15 cellular contexts compared by ENCODE assay signal in genomic region chr3:161879470-161879869, GRCh38.
DNase-seq lines count a peak whose midpoint lies in the region; ATAC-seq and TF ChIP-seq lines count a peak whose summit lies in the region.
"Had no signal": no experiment of that assay in that cellular context is flagged by ENCODE, and none has a peak within 500 bp of the region (broad histone marks: within the 10 kb centered on the region; RNA-seq: fewer than 3 reads in every experiment).

No MANE protein-coding gene starts in this region.

- H4K20me1 ChIP-seq in SU-DHL-6 (ENCODE audit: low read depth, low read length) = no peaks in the 10 kb centered on the region
- H4K20me1 ChIP-seq: BLaER1 had no signal

- no peak overlapping the region for H3K9ac ChIP-seq in SU-DHL-6 (ENCODE audit: low read length)
- H3K9ac ChIP-seq: BLaER1 had no signal

- DNase-seq in AG10803 (ENCODE audit: low read depth) (peak; percentile 6), medulla oblongata (ENCODE audit: extremely low spot score) (no peak)
- DNase-seq in stimulated activated CD4-positive, alpha-beta T cell treated with anti-CD3 and anti-CD28 coated beads, Interleukin-2, amount 100 ng/mL, for 48 hours = no peak
- DNase-seq: EL, NCI-H146, NCI-H2081 treated with DMSO at 0.1 percent for 48 hours, Right ventricle myocardium superior had no signal

- peak overlapping the region; percentile 47 for H2AFZ ChIP-seq in SU-DHL-6 (ENCODE audit: low read depth, low read length, severe bottlenecking)

- ATAC-seq in GM19463 (IDR thresholded peaks at IDR 0.05; ENCODE audit: unreplicated experiment) (peak; percentile 81), HG03354 (IDR thresholded peaks at IDR 0.05; ENCODE audit: poor library complexity, severe bottlenecking, unreplicated experiment) (peak; percentile 53), HG03280 (IDR thresholded peaks at IDR 0.05; ENCODE audit: unreplicated experiment) (no peak), GM18858 (IDR thresholded peaks at IDR 0.05; ENCODE audit: unreplicated experiment) (no peak)
- ATAC-seq: SK-N-SH treated with all-trans-retinoic acid at 6 μM for 48 hours had no signal

- H3K4me2 ChIP-seq in SU-DHL-6 (ENCODE audit: low read depth, low read length, poor library complexity, severe bottlenecking) = no peak overlapping the region
- H3K4me2 ChIP-seq: BLaER1 had no signal

- H3K27me3 ChIP-seq in SU-DHL-6 (ENCODE audit: low read length) = no peaks in the 10 kb centered on the region
- H3K27me3 ChIP-seq: BLaER1 had no signal

- H3K4me3 ChIP-seq in AG10803 (ENCODE audit: low read length) (no peak overlapping the region), SU-DHL-6 (ENCODE audit: insufficient read depth, low read length, poor library complexity, severe bottlenecking) (no peak overlapping the region)
- H3K4me3 ChIP-seq: BLaER1 had no signal

- H3K79me2 ChIP-seq in SU-DHL-6 (ENCODE audit: insufficient read depth, low read length) = no peaks in the 10 kb centered on the region

- no peaks in the 10 kb centered on the region for H3F3A ChIP-seq in SU-DHL-6 (ENCODE audit: insufficient read depth)

- H3K9me3 ChIP-seq in SU-DHL-6 (ENCODE audit: insufficient read depth, low read length) = peaks cover 8% of the 10 kb centered on the region; the same call in 1 of the 2 replicates

- no peaks in the 10 kb centered on the region for H3K36me3 ChIP-seq in SU-DHL-6 (ENCODE audit: low read length)
- H3K36me3 ChIP-seq: BLaER1 had no signal

- no peak overlapping the region for H3K27ac ChIP-seq in SU-DHL-6 (ENCODE audit: low read depth, low read length)
- H3K27ac ChIP-seq: 22Rv1, BLaER1 had no signal

- TF ChIP-seq CTCF in AG10803 (conservative IDR thresholded peaks at IDR 0.05; ENCODE audit: low read length) (no peak), SU-DHL-6 (IDR thresholded peaks at IDR 0.05; ENCODE audit: insufficient read depth, low read length, poor library complexity, severe bottlenecking) (no peak)

- no peaks in the 10 kb centered on the region for H3K9me2 ChIP-seq in SU-DHL-6 (replicated peaks; ENCODE audit: insufficient read depth, low read length)

Comparison
In these comparisons a context has a peak if more than half of its experiments do, and no peak if none do; other contexts are left out.
1. ATAC-seq: peak in GM19463 (single experiment) and HG03354 (single experiment); none in HG03280 (single experiment) and GM18858 (single experiment).